Comparison of ENCODE assay signal across 1 cellular context in the genomic region with DNA sequence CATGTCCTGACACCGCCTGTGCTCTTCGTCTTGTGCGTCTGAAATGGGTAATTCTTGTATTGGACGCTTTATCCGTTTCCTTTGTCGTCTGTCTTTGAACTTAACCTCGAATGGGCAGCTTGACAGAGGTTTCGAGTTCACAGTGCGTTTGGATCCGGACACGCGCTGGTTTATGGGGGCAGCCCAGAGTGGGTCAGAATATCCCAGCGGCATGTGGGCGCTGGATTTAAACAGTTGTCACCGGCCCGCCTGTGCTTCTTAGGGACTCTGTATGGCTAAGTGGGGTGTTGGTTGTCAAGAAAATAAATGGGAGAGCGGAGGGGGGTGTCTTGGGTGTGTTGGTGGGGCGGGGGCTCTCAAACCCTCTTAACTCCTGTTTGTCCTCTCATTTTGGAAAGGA.
TF ChIP-seq lines count a peak whose summit lies in the region.

No MANE protein-coding gene starts in this region.

TF ChIP-seq in H1, 55 proteins besides CTCF, POLR2A, EP300 and RAD21:
- TF ChIP-seq JUN (IDR thresholded peaks at IDR 0.05; ENCODE audit: low read depth, low read length) (no peak), CBX8 (IDR thresholded peaks at IDR 0.05; ENCODE audit: borderline replicate concordance, low read depth, low read length) (no peak), MAFK (IDR thresholded peaks at IDR 0.05; ENCODE audit: low read depth, low read length) (no peak), SAP30 (IDR thresholded peaks at IDR 0.05; ENCODE audit: insufficient read depth, insufficient replicate concordance, low read length) (no peak), TEAD4 (IDR thresholded peaks at IDR 0.05; ENCODE audit: low read depth, low read length) (no peak), ASH2L (IDR thresholded peaks at IDR 0.05; ENCODE audit: low read length) (no peak), POLR2AphosphoS5 (IDR thresholded peaks at IDR 0.05; ENCODE audit: low read depth, low read length) (no peak), CHD7 (IDR thresholded peaks at IDR 0.05; ENCODE audit: insufficient replicate concordance, low read length) (no peak), SUZ12 (IDR thresholded peaks at IDR 0.05; ENCODE audit: low read length) (no peak), RNF2 (IDR thresholded peaks at IDR 0.05; ENCODE audit: borderline replicate concordance, low read depth, low read length, missing control alignments, poor library complexity, severe bottlenecking) (no peak), TBP (IDR thresholded peaks at IDR 0.05; ENCODE audit: low read depth, low read length) (no peak), GABPA (IDR thresholded peaks at IDR 0.05; ENCODE audit: borderline replicate concordance, insufficient read depth, low read length) (no peak), SP2 (IDR thresholded peaks at IDR 0.05; ENCODE audit: low read length) (no peak), BACH1 (IDR thresholded peaks at IDR 0.05; ENCODE audit: low read length) (no peak), PHF8 (conservative IDR thresholded peaks at IDR 0.05; ENCODE audit: low read depth, low read length) (no peak), CREB1 (IDR thresholded peaks at IDR 0.05) (no peak), POU5F1 (IDR thresholded peaks at IDR 0.05; ENCODE audit: low read depth, low read length) (no peak)
